ENCODE assay signal across 31 cellular contexts in the genomic region with DNA sequence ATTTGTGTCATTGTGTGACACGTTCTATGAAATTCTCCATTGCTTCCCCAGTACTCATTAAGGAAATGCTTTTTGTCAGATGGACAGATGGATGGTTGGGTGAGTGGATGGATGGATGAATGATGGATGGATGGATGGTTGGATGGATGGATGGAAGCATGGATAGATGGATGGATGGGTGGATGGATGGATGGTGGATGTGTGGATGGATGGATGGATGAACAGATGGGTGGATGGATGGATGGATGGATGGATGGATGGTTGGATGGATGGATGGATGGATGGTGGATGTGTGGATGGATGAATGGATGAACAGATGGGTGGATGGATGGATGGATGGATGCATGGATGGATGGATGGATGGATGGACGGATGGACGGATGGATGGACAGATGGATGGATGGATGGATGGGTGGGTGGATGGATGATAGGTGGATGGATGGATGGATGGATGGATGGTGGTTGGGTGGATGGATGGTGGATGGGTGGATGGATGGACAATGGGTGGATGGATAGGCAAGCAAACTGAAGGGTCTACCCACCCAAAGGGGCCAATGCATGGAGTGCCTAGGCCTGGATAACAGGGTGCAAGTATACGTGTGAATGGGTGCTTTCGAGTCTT. TPM values are rescaled to one million over a fixed set of nuclear protein-coding genes. Genes with fewer than 3 reads are reported as not detected.
"Had no signal": no experiment of that assay in that cellular context is flagged by ENCODE, and none has a peak within 500 bp of the region (broad histone marks: within the 10 kb centered on the region; RNA-seq: fewer than 3 reads in every experiment).

No MANE protein-coding gene starts in this region.

- ATAC-seq: activated CD4-positive, CD25-positive, alpha-beta regulatory T cell treated with anti-CD3 and anti-CD28 coated beads, Interleukin-2, amount 50 U/mL, for 24 hours; activated CD8-positive, alpha-beta T cell treated with anti-CD3 and anti-CD28 coated beads for 36 hours; PC-3 had no signal

- H3K4me1 ChIP-seq: ascending aorta, Peyer's patch, SJSA1 had no signal

- H3K9me3 ChIP-seq: MG63, Peyer's patch, SJSA1, SK-N-SH had no signal

- H3K4me3 ChIP-seq: ascending aorta, cardiac muscle cell, MG63, Peyer's patch, SJSA1 had no signal

- H3K36me3 Mint-ChIP-seq: activated naive CD4-positive, alpha-beta T cell treated with anti-CD3 and anti-CD28 coated beads, Interleukin-2, amount 50 U/mL, for 24 hours; activated naive CD8-positive, alpha-beta T cell treated with anti-CD3 and anti-CD28 coated beads, Interleukin-2, amount 10 ng/mL, durations not matched to agents 7 days and 5 days had no signal

- H3K9me3 Mint-ChIP-seq: activated CD8-positive, alpha-beta T cell treated with anti-CD3 and anti-CD28 coated beads for 36 hours; activated naive CD4-positive, alpha-beta T cell treated with anti-CD3 and anti-CD28 coated beads, Interleukin-2, amount 50 U/mL, for 24 hours; activated T-helper 2 cell treated with anti-CD3 and anti-CD28 coated beads, Interferon-gamma antibody, Interleukin-2, Interleukin-4, amounts not matched to agents 10 μg/mL and 5 μg/mL and 100 μg/mL, durations not matched to agents 14 hours and 24 hours and 36 hours; central memory CD8-positive, alpha-beta T cell; T-helper 1 cell treated with Interleukin-12 subunit alpha and Interleukin-12 subunit beta and Interleukin-4 antibody, amounts not matched to agents 30 μg/mL and 1 μg/mL, for 36 hours; T-helper 2 cell treated with Interferon-gamma antibody and Interleukin-4, amounts not matched to agents 5 μg/mL and 100 μg/mL, for 36 hours had no signal

- H3K4me1 Mint-ChIP-seq: activated naive CD4-positive, alpha-beta T cell treated with anti-CD3 and anti-CD28 coated beads, Interleukin-2, amount 50 U/mL, for 24 hours; central memory CD8-positive, alpha-beta T cell had no signal

- H3K4me3 Mint-ChIP-seq: activated CD8-positive, alpha-beta T cell treated with anti-CD3 and anti-CD28 coated beads for 36 hours; activated naive CD4-positive, alpha-beta T cell treated with anti-CD3 and anti-CD28 coated beads, Interleukin-2, amount 50 U/mL, for 24 hours; activated naive CD8-positive, alpha-beta T cell treated with anti-CD3 and anti-CD28 coated beads, Interleukin-2, amount 10 ng/mL, durations not matched to agents 7 days and 5 days; central memory CD8-positive, alpha-beta T cell; T-helper 1 cell treated with Interleukin-12 subunit alpha and Interleukin-12 subunit beta and Interleukin-4 antibody, amounts not matched to agents 30 μg/mL and 1 μg/mL, for 36 hours; T-helper 2 cell treated with Interferon-gamma antibody and Interleukin-4, amounts not matched to agents 5 μg/mL and 100 μg/mL, for 36 hours had no signal

- DNase-seq: activated CD4-positive, alpha-beta T cell treated with anti-CD3 and anti-CD28 coated beads for 4 hours; activated CD4-positive, alpha-beta T cell treated with anti-CD3 and anti-CD28 coated beads, Interleukin-2, amount 50 U/mL, for 1 hour; activated CD8-positive, alpha-beta T cell treated with anti-CD3 and anti-CD28 coated beads for 36 hours; activated gamma-delta T cell; activated naive CD4-positive, alpha-beta T cell treated with Interleukin-2 at 50 U/mL for 16 hours; activated naive CD8-positive, alpha-beta T cell treated with anti-CD3 and anti-CD28 coated beads, Interleukin-2, amount 10 ng/mL, durations not matched to agents 7 days and 5 days; activated T-cell treated with anti-CD3 and anti-CD28 coated beads, Interleukin-2, amount 50 U/mL, for 1 hour; amygdala; MG63; NCI-H1092; NCI-H1436 treated with DMSO at 0.1 percent for 48 hours; NCI-H1694 treated with DMSO at 0.1 percent for 48 hours; NCI-H2029; NCI-H345; NCI-H524 treated with DMSO at 0.1 percent for 48 hours; PC-3; RPMI8226; SHP77 treated with DMSO at 0.1 percent for 48 hours; SK-N-SH had no signal

- H3K27ac Mint-ChIP-seq: activated CD8-positive, alpha-beta T cell treated with anti-CD3 and anti-CD28 coated beads for 36 hours; activated naive CD4-positive, alpha-beta T cell treated with anti-CD3 and anti-CD28 coated beads, Interleukin-2, amount 50 U/mL, for 24 hours; activated naive CD8-positive, alpha-beta T cell treated with anti-CD3 and anti-CD28 coated beads, Interleukin-2, amount 10 ng/mL, durations not matched to agents 7 days and 5 days; activated T-helper 2 cell treated with anti-CD3 and anti-CD28 coated beads, Interferon-gamma antibody, Interleukin-2, Interleukin-4, amounts not matched to agents 10 μg/mL and 5 μg/mL and 100 μg/mL, durations not matched to agents 14 hours and 24 hours and 36 hours; T-helper 1 cell treated with Interleukin-12 subunit alpha and Interleukin-12 subunit beta and Interleukin-4 antibody, amounts not matched to agents 30 μg/mL and 1 μg/mL, for 36 hours; T-helper 2 cell treated with Interferon-gamma antibody and Interleukin-4, amounts not matched to agents 5 μg/mL and 100 μg/mL, for 36 hours had no signal

- H3K27ac ChIP-seq: ascending aorta, cardiac muscle cell, Peyer's patch, SJSA1 had no signal

- H3K36me3 ChIP-seq: ascending aorta, cardiac muscle cell, MG63, Peyer's patch, SJSA1 had no signal

RNA-seq across cellular contexts. Expression of gene GFI1B, which starts 28.3 kb away (rescaled TPM):
- total RNA-seq: activated CD8-positive, alpha-beta memory T cell treated with anti-CD3 and anti-CD28 coated beads for 36 hours; activated CD8-positive, alpha-beta T cell treated with anti-CD3 and anti-CD28 coated beads for 36 hours; activated naive CD8-positive, alpha-beta T cell treated with anti-CD3 and anti-CD28 coated beads, Interleukin-2, amount 10 ng/mL, durations not matched to agents 7 days and 5 days; activated T-helper 2 cell treated with anti-CD3 and anti-CD28 coated beads, Interferon-gamma antibody, Interleukin-2, Interleukin-4, amounts not matched to agents 10 μg/mL and 5 μg/mL and 100 μg/mL, durations not matched to agents 14 hours and 24 hours and 36 hours; ascending aorta; NCI-H460; PC-3 had no signal

RNA-seq across cellular contexts. Expression of gene CEL, which starts 54.9 kb away (rescaled TPM):
- total RNA-seq: ascending aorta had no signal
